ENCODE assay signal across 8 cellular contexts in the genomic region with DNA sequence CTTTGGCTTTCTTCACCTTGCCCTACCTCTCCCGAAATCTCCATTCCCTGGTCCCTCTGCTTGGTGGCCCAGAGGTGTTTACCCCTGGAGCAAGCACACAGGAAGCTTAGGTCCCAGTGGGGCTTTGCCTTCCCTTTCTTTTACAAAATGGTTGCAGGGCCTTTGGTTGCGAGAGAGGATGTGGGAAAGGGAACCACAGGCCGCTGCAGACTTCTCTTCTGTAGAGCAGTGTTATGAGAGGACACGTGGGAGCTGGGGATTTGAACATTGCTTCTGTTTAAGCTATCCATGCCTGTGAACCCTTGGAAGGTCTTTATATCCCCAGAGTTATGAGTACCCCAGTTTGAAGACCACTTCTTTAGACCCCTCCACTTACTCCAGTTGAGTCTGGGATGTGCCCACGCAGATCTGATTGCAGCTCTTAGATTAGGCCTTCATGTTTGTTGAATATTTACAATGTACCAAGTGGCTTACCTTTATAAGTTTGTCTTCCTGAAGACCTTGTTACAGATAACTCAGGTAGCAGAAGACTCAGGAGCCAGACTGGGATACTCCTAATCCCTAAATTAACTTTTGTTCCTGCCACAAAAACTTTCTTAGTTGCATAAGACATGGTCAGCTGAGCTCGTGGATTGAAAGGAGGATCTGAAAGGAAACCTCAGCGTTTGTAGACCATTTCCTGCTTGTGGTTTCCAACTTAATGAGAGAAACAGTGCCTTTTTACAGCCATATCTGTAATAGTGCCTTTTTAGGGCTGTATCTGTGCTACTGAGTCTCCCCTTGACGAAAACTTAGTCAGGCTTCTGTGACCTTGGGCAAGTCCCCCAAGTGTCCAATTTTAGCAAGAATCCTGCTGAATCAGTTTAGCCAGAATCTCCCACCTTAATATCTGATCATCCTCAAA. TPM values are rescaled to one million over a fixed set of nuclear protein-coding genes. Genes with fewer than 3 reads are reported as not detected.
DNase-seq lines count a peak whose midpoint lies in the region; ATAC-seq and TF ChIP-seq lines count a peak whose summit lies in the region.

No MANE protein-coding gene starts in this region.

- ATAC-seq in GM18505 (IDR thresholded peaks at IDR 0.05; ENCODE audit: unreplicated experiment) (peak; percentile 96), GM21576 (IDR thresholded peaks at IDR 0.05; ENCODE audit: unreplicated experiment) (peak; percentile 98)
- ATAC-seq in activated naive CD8-positive, alpha-beta T cell treated with anti-CD3 and anti-CD28 coated beads, Interleukin-2, amount 50 U/mL, for 24 hours: peak; percentile 77

- H3K79me2 ChIP-seq in osteoblast (ENCODE audit: insufficient read depth, low read length) (no peaks in the 10 kb centered on the region), SK-N-SH (ENCODE audit: insufficient read depth) (no peaks in the 10 kb centered on the region)

- H3K9me3 Mint-ChIP-seq in activated naive CD8-positive, alpha-beta T cell treated with anti-CD3 and anti-CD28 coated beads, Interleukin-2, amount 50 U/mL, for 24 hours: peaks cover 6% of the 10 kb centered on the region
- H3K9me3 Mint-ChIP-seq in glutamatergic neuron (ENCODE audit: unreplicated experiment): no peaks in the 10 kb centered on the region

- TF ChIP-seq CTCF in osteoblast (IDR thresholded peaks at IDR 0.05; ENCODE audit: extremely low read depth, low read depth, low read length): no peak
- TF ChIP-seq CTCF in glutamatergic neuron (IDR thresholded peaks at IDR 0.05; ENCODE audit: partially characterized antibody, unreplicated experiment): no peak
- TF ChIP-seq CTCF in SK-N-SH (IDR thresholded peaks at IDR 0.05): no peak

- H3K4me3 ChIP-seq in osteoblast (ENCODE audit: insufficient read depth, low read length) (no peak overlapping the region), SK-N-SH (ENCODE audit: low read depth in 2 of 2, low read length in 1 of 2) (no peak overlapping the region)

- in situ Hi-C loops in KBM-7 (cut with MboI; ENCODE audit: low pct_unique_long_range_greater_than_20kb, low sequenced_read_pairs): no loop called here

- H3K27ac ChIP-seq in osteoblast (ENCODE audit: low read depth, low read length) (no peak overlapping the region), SK-N-SH (ENCODE audit: low read depth in 2 of 2, low read length in 1 of 2) (no peak overlapping the region)

- H3K27me3 Mint-ChIP-seq in activated naive CD8-positive, alpha-beta T cell treated with anti-CD3 and anti-CD28 coated beads, Interleukin-2, amount 50 U/mL, for 24 hours: no peaks in the 10 kb centered on the region
- no peaks in the 10 kb centered on the region for H3K27me3 Mint-ChIP-seq in glutamatergic neuron (ENCODE audit: unreplicated experiment)

- H3K27ac Mint-ChIP-seq in activated naive CD8-positive, alpha-beta T cell treated with anti-CD3 and anti-CD28 coated beads, Interleukin-2, amount 50 U/mL, for 24 hours: peak overlapping the region; percentile 59
- H3K27ac Mint-ChIP-seq in glutamatergic neuron (ENCODE audit: unreplicated experiment): no peak overlapping the region

- WGBS in SK-N-SH (ENCODE audit: low lambda C conversion rate): 83% methylated on average over 8 of the region's 8 CpGs

- H3K4me3 Mint-ChIP-seq in activated naive CD8-positive, alpha-beta T cell treated with anti-CD3 and anti-CD28 coated beads, Interleukin-2, amount 50 U/mL, for 24 hours: peak overlapping the region; percentile 7
- H3K4me3 Mint-ChIP-seq in glutamatergic neuron (ENCODE audit: unreplicated experiment): no peak overlapping the region

- H3K36me3 ChIP-seq in osteoblast (ENCODE audit: insufficient read depth, low read length): no peaks in the 10 kb centered on the region
- no peaks in the 10 kb centered on the region for H3K36me3 ChIP-seq in SK-N-SH (replicated peaks in 1 of 2; ENCODE audit: control insufficient read depth in 1 of 2, insufficient read depth in 2 of 2, low read length in 1 of 2)

- peak; percentile 79 for DNase-seq in KBM-7
- DNase-seq in activated naive CD8-positive, alpha-beta T cell treated with anti-CD3 and anti-CD28 coated beads, Interleukin-2, amount 50 U/mL, for 24 hours: peak; percentile 32
- DNase-seq in osteoblast (ENCODE audit: insufficient read length, low spot score, missing footprints): no peak
- no peak for DNase-seq in glutamatergic neuron
- no peak for DNase-seq in NCI-H1092 treated with DMSO at 0.1 percent for 48 hours (lab: John Stamatoyannopoulos, UW)
- no peak for DNase-seq in SK-N-SH

- H3F3A ChIP-seq in SK-N-SH (replicated peaks; ENCODE audit: insufficient read depth): no peaks in the 10 kb centered on the region

- POLR2A ChIA-PET in SK-N-SH (lab: Yijun Ruan, JAX): no interaction called here

- H3K9me2 ChIP-seq in SK-N-SH: no peaks in the 10 kb centered on the region

- no peak for TF ChIP-seq POLR2A in GM18505 (IDR thresholded peaks at IDR 0.05; ENCODE audit: borderline replicate concordance, extremely low read depth, insufficient read depth, insufficient read length)

- H3K9me3 ChIP-seq in osteoblast (ENCODE audit: low read depth, low read length) (no peaks in the 10 kb centered on the region), SK-N-SH (no peaks in the 10 kb centered on the region)

- peak overlapping the region; percentile 30 for H2AFZ ChIP-seq in osteoblast (ENCODE audit: low read length)
- H2AFZ ChIP-seq in SK-N-SH (ENCODE audit: low read depth): no peak overlapping the region

- no peak for TF ChIP-seq EP300 in SK-N-SH (IDR thresholded peaks at IDR 0.05; ENCODE audit: borderline replicate concordance in 1 of 2, low read depth in 1 of 2, low read length in 1 of 2)

- H4K20me1 ChIP-seq in osteoblast (ENCODE audit: insufficient read depth, low read length) (no peaks in the 10 kb centered on the region), SK-N-SH (ENCODE audit: insufficient read depth) (no peaks in the 10 kb centered on the region)

- H3K27me3 ChIP-seq in osteoblast (ENCODE audit: insufficient read depth, low read length) (no peaks in the 10 kb centered on the region), SK-N-SH (ENCODE audit: insufficient read depth) (no peaks in the 10 kb centered on the region)

- no peak for TF ChIP-seq RAD21 in SK-N-SH (IDR thresholded peaks at IDR 0.05; ENCODE audit: low read length)

- no peaks in the 10 kb centered on the region for H3K36me3 Mint-ChIP-seq in activated naive CD8-positive, alpha-beta T cell treated with anti-CD3 and anti-CD28 coated beads, Interleukin-2, amount 50 U/mL, for 24 hours (ENCODE audit: low read depth)
- no peaks in the 10 kb centered on the region for H3K36me3 Mint-ChIP-seq in glutamatergic neuron (ENCODE audit: unreplicated experiment)

- H3K4me1 ChIP-seq in osteoblast (ENCODE audit: insufficient read depth, low read length) (peaks cover 3% of the 10 kb centered on the region), SK-N-SH (ENCODE audit: control insufficient read depth in 1 of 2, insufficient read depth in 2 of 2, low read depth in 1 of 2, low read length in 1 of 2) (no peaks in the 10 kb centered on the region; a peak in 3 of 4 replicates)

- CTCF ChIA-PET in SK-N-SH (lab: Yijun Ruan, JAX): no interaction called here

- peaks cover 27% of the 10 kb centered on the region for H3K4me1 Mint-ChIP-seq in activated naive CD8-positive, alpha-beta T cell treated with anti-CD3 and anti-CD28 coated beads, Interleukin-2, amount 50 U/mL, for 24 hours
- H3K4me1 Mint-ChIP-seq in glutamatergic neuron (ENCODE audit: low read depth, unreplicated experiment): no peaks in the 10 kb centered on the region

- no peak overlapping the region for H3K9ac ChIP-seq in SK-N-SH

- H3K4me2 ChIP-seq in osteoblast (ENCODE audit: insufficient read depth, low read length): no peak overlapping the region
- H3K4me2 ChIP-seq in SK-N-SH: no peak overlapping the region

TF ChIP-seq in SK-N-SH, 30 proteins besides CTCF, POLR2A, EP300 and RAD21 (continues in another document):
- no peak for TF ChIP-seq ZBTB33 (IDR thresholded peaks at IDR 0.05; ENCODE audit: borderline replicate concordance, low read depth)

RNA-seq across cellular contexts. Expression of gene IVNS1ABP, which starts 21.9 kb away (rescaled TPM):
- 91.6 and 94.8 TPM in 2 replicates for total RNA-seq in osteoblast
- 93.2 TPM for total RNA-seq in glutamatergic neuron (ENCODE audit: unreplicated experiment)
- polyA plus RNA-seq in SK-N-SH (2012; rRNA removed): 24.5 and 31.5 TPM in 2 replicates
- polyA plus RNA-seq in SK-N-SH (2012; cell fraction: cytosol; rRNA removed): 24.5 and 29.6 TPM in 2 replicates
- polyA plus RNA-seq in SK-N-SH (2012; cell fraction: nucleus; rRNA removed): 72.1 and 91.2 TPM in 2 replicates

Comparison
In these comparisons a context has a peak if more than half of its experiments do, and no peak if none do; other contexts are left out.
1. DNase-seq: peak in KBM-7 (single experiment) and activated naive CD8-positive, alpha-beta T cell treated with anti-CD3 and anti-CD28 coated beads, Interleukin-2, amount 50 U/mL, for 24 hours (single experiment); none in osteoblast (single experiment), glutamatergic neuron (single experiment), NCI-H1092 treated with DMSO at 0.1 percent for 48 hours (single experiment) and SK-N-SH (single experiment).
2. Peak in every context shown above with its lines, with median percentiles within 50 percentile points of each other: ATAC-seq.